Comparison of ENCODE assay signal across 30 cellular contexts in the genomic region with DNA sequence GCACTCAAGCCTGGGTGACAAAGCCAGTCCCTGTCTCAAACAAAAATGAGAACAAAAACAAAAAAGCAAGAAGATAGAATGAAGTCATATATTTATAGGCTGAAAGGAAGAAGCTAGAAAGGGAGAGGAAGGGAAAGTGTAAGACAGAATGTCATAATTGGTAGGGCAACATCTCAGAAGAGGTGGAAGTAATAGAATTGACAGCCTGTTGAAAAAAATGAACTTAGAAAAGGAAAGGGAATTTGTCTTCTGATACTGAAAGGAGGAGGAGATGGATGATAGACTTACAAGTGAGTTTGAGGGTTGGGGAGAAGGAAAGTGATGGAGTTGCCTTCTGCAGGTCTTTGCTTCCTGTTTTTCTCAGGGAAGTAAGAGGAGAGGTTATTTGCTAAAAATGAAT. TPM values are rescaled to one million over a fixed set of nuclear protein-coding genes. Genes with fewer than 3 reads are reported as not detected.
"Had no signal": no experiment of that assay in that cellular context is flagged by ENCODE, and none has a peak within 500 bp of the region (broad histone marks: within the 10 kb centered on the region; RNA-seq: fewer than 3 reads in every experiment).

No MANE protein-coding gene starts in this region.

- H3K4me1 ChIP-seq: ascending aorta, Peyer's patch had no signal

- H3K36me3 ChIP-seq: ascending aorta, cardiac muscle cell, Peyer's patch had no signal

- H3K27ac ChIP-seq: ascending aorta, cardiac muscle cell, coronary artery, Peyer's patch had no signal

- H3K9me3 ChIP-seq: ascending aorta, Peyer's patch had no signal

- DNase-seq: activated CD4-positive, alpha-beta T cell treated with anti-CD3 and anti-CD28 coated beads for 36 hours; activated CD4-positive, alpha-beta T cell treated with anti-CD3 and anti-CD28 coated beads, Interleukin-2, amount 10 ng/mL, durations not matched to agents 7 days and 5 days; activated CD4-positive, alpha-beta T cell treated with anti-CD3 and anti-CD28 coated beads, Interleukin-2, amount 50 U/mL, for 48 hours; activated CD8-positive, alpha-beta T cell treated with anti-CD3 and anti-CD28 coated beads, Interleukin-2, amount 10 ng/mL, durations not matched to agents 7 days and 5 days; activated gamma-delta T cell; activated naive CD4-positive, alpha-beta T cell treated with Interleukin-2 at 50 U/mL for 16 hours; activated naive CD8-positive, alpha-beta T cell treated with anti-CD3 and anti-CD28 coated beads, Interleukin-2, amount 10 ng/mL, durations not matched to agents 7 days and 5 days; activated T-cell treated with anti-CD3 and anti-CD28 coated beads, Interleukin-2, amount 50 U/mL, for 24 hours; amygdala; Karpas-422; NCI-H1105 treated with DMSO at 0.1 percent for 48 hours; NCI-H1436; NCI-H1694; NCI-H1930; NCI-H2081 treated with DMSO at 0.1 percent for 48 hours; NCI-H226; NCI-H446 treated with DMSO at 0.1 percent for 48 hours; NCI-H524; NCI-H69; Peyer's patch; RPMI8226; SHP77 treated with DMSO at 0.1 percent for 48 hours; T1000 had no signal

- H3K27me3 ChIP-seq: ascending aorta, cardiac muscle cell, Peyer's patch had no signal

- H3K4me3 ChIP-seq: ascending aorta, cardiac muscle cell, coronary artery, Peyer's patch had no signal

RNA-seq across cellular contexts. Expression of gene C7, which starts 35.8 kb away (rescaled TPM):
- total RNA-seq: activated CD4-positive, alpha-beta T cell treated with anti-CD3 and anti-CD28 coated beads for 36 hours; activated CD4-positive, alpha-beta T cell treated with anti-CD3 and anti-CD28 coated beads, Interleukin-2, amount 10 ng/mL, durations not matched to agents 7 days and 5 days; activated CD8-positive, alpha-beta T cell treated with anti-CD3 and anti-CD28 coated beads, Interleukin-2, amount 10 ng/mL, durations not matched to agents 7 days and 5 days; activated naive CD8-positive, alpha-beta T cell treated with anti-CD3 and anti-CD28 coated beads, Interleukin-2, amount 10 ng/mL, durations not matched to agents 7 days and 5 days; activated T-helper 2 cell treated with anti-CD3 and anti-CD28 coated beads, Interferon-gamma antibody, Interleukin-2, Interleukin-4, amounts not matched to agents 10 μg/mL and 5 μg/mL and 100 μg/mL, durations not matched to agents 14 hours and 24 hours and 36 hours; MCF 10A; T-helper 1 cell treated with Interleukin-12 subunit alpha and Interleukin-12 subunit beta and Interleukin-4 antibody, amounts not matched to agents 30 ng/mL and 1 ng/mL, for 36 hours; T-helper 2 cell treated with Interferon-gamma antibody and Interleukin-4, amounts not matched to agents 100 ng/mL and 5 ng/mL, for 36 hours had no signal
